In the genomic region with DNA sequence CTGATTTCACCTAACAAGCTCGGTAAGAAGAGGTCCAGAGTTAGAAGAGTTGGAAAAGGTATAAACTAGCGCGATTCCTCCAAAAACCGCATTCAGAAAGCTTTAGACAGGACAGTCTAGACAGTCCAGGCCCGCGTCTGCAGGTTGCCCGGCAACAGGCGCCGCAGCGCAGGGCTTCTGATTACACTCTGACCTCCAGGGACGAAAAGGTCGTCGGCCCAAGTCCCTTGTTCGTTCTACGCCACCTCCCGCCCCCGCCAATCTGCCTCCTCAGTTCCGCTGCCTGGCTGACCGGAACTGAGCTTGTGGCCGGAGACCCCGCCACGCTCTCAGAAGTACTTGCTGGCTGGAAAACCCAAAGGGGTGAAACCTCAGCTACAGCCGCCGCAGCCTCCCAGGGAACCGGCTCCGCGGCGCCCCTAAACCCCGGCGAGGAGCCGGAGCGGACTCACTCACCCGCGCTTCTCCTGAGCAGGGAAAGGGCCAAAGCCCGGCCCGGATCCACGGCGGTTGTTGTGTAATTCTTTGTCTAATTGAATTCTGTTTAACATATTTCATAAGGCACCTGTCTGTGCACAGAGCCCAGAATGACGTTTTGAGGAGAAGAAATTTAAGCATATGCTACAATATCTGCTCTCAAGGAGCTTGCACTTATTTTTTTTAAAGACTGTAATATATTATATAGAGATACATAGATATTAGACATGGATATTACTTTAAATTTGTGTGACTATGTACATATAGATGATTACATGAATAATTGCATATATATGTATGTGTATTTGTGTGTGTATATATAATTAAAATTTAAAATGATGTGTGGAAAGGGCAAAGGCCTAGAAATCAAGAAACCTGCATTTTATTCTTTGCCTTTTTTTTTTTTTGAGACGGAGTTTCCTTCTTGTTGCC, we compare ENCODE assay signal across 7 cellular contexts. TPM values are rescaled to one million over a fixed set of nuclear protein-coding genes. Genes with fewer than 3 reads are reported as not detected.
DNase-seq lines count a peak whose midpoint lies in the region; ATAC-seq and TF ChIP-seq lines count a peak whose summit lies in the region.

Gene CAPS2 (minus strand): TSS at position 407 of the 909 bp plus-strand sequence. CDS start 3,826 bp downstream, outside the sequence.

- no peaks in the 10 kb centered on the region for H4K20me1 ChIP-seq in hepatocyte (ENCODE audit: insufficient read depth, poor library complexity, severe bottlenecking)

- H3K9me2 ChIP-seq in hepatocyte (replicated peaks; ENCODE audit: insufficient read depth) = no peaks in the 10 kb centered on the region

- in situ Hi-C loops in GM13977 (cut with MboI; ENCODE audit: low pct_unique_long_range_greater_than_20kb, low sequenced_read_pairs, unreplicated experiment) = loop anchor here (10.0 to 25.0 kb wide), 2 partner anchors 175 to 707 kb away; partner anchors contain the start of gene PHLDA1

- H3K27ac ChIP-seq in ascending aorta = peak within 1 kb of the TSS; percentile 56 to 65
- H3K27ac ChIP-seq in hepatocyte = no peak within 1 kb of the TSS

- WGBS in hepatocyte (ENCODE audit: low lambda C conversion rate, missing lambda C conversion rate) = 4% methylated on average over 40 of the region's 40 CpGs

- intact Hi-C loops in ascending aorta (cut with DNase I) = loop anchor here (5.0 to 10.0 kb wide), 4 partner anchors 707 to 1735 kb away; partner anchors contain the start of genes BBS10, E2F7 and ZDHHC17

- peak within 1 kb of the TSS; percentile 76 to 88 for H3K4me3 ChIP-seq in ascending aorta
- H3K4me3 ChIP-seq in hepatocyte = peak within 1 kb of the TSS; percentile 53

- H3K27me3 ChIP-seq in ascending aorta = no peaks in the 10 kb centered on the region
- no peaks in the 10 kb centered on the region for H3K27me3 ChIP-seq in hepatocyte

- ATAC-seq in HG02759 (IDR thresholded peaks at IDR 0.05; ENCODE audit: unreplicated experiment) = peak; percentile 90

- peak within 1 kb of the TSS; percentile 77 for H3K4me3 Mint-ChIP-seq in T-helper 1 cell treated with Interleukin-12 subunit alpha and Interleukin-12 subunit beta and Interleukin-4 antibody, amounts not matched to agents 30 μg/mL and 1 μg/mL, for 36 hours

- H3K36me3 ChIP-seq in ascending aorta = no peaks in the 10 kb centered on the region
- H3K36me3 ChIP-seq in hepatocyte (replicated peaks; ENCODE audit: insufficient read depth, low read depth) = no peaks in the 10 kb centered on the region

- H2AFZ ChIP-seq in hepatocyte = peak within 1 kb of the TSS; percentile 90

- no peaks in the 10 kb centered on the region for H3K79me2 ChIP-seq in hepatocyte

- DNase-seq in GM13977 (ENCODE audit: low spot score) (peak; percentile 72), NCI-H1105 treated with DMSO at 0.1 percent for 48 hours (lab: John Stamatoyannopoulos, UW) (peak; percentile 83), ascending aorta (ENCODE audit: low spot score in 2 of 2) (peak; percentile 19 to 86), hepatocyte (ENCODE audit: low spot score) (peak; percentile 89), putamen (ENCODE audit: low spot score) (peak; percentile 74)

- TF ChIP-seq CTCF in GM13977 (IDR thresholded peaks at IDR 0.05; ENCODE audit: extremely low read depth, insufficient read depth, missing control alignments) = no peak
- no peak for TF ChIP-seq CTCF in ascending aorta (IDR thresholded peaks at IDR 0.05)
- TF ChIP-seq CTCF in hepatocyte (IDR thresholded peaks at IDR 0.05; ENCODE audit: poor library complexity) = no peak

- no peaks in the 10 kb centered on the region for H3K9me3 Mint-ChIP-seq in T-helper 1 cell treated with Interleukin-12 subunit alpha and Interleukin-12 subunit beta and Interleukin-4 antibody, amounts not matched to agents 30 μg/mL and 1 μg/mL, for 36 hours

- no peaks in the 10 kb centered on the region for H3K36me3 Mint-ChIP-seq in T-helper 1 cell treated with Interleukin-12 subunit alpha and Interleukin-12 subunit beta and Interleukin-4 antibody, amounts not matched to agents 30 μg/mL and 1 μg/mL, for 36 hours (ENCODE audit: low read depth)

- no peak within 1 kb of the TSS for H3K27ac Mint-ChIP-seq in T-helper 1 cell treated with Interleukin-12 subunit alpha and Interleukin-12 subunit beta and Interleukin-4 antibody, amounts not matched to agents 30 μg/mL and 1 μg/mL, for 36 hours

- H3K4me2 ChIP-seq in hepatocyte = peak within 1 kb of the TSS; percentile 79

- no peaks in the 10 kb centered on the region for H3K9me3 ChIP-seq in ascending aorta
- H3K9me3 ChIP-seq in hepatocyte (ENCODE audit: low read depth) = no peaks in the 10 kb centered on the region

- peaks cover 16% of the 10 kb centered on the region for H3K4me1 Mint-ChIP-seq in T-helper 1 cell treated with Interleukin-12 subunit alpha and Interleukin-12 subunit beta and Interleukin-4 antibody, amounts not matched to agents 30 μg/mL and 1 μg/mL, for 36 hours (ENCODE audit: low read depth)

- peaks cover 55% of the 10 kb centered on the region for H3K27me3 Mint-ChIP-seq in T-helper 1 cell treated with Interleukin-12 subunit alpha and Interleukin-12 subunit beta and Interleukin-4 antibody, amounts not matched to agents 30 μg/mL and 1 μg/mL, for 36 hours (ENCODE audit: low read depth)

- H3K4me1 ChIP-seq in ascending aorta = peaks cover 5 to 12% of the 10 kb centered on the region in 2 donors
- H3K4me1 ChIP-seq in hepatocyte (ENCODE audit: insufficient read depth) = no peaks in the 10 kb centered on the region

RNA-seq across cellular contexts. Expression of gene CAPS2, which starts in this region (rescaled TPM):
- total RNA-seq in ascending aorta (11.0 TPM), hepatocyte (2.0 and 2.6 TPM in 2 replicates)
- 2.4 and 3.7 TPM in 2 replicates for polyA plus RNA-seq in hepatocyte
